14 cellular contexts compared by ENCODE assay signal in the genomic region with DNA sequence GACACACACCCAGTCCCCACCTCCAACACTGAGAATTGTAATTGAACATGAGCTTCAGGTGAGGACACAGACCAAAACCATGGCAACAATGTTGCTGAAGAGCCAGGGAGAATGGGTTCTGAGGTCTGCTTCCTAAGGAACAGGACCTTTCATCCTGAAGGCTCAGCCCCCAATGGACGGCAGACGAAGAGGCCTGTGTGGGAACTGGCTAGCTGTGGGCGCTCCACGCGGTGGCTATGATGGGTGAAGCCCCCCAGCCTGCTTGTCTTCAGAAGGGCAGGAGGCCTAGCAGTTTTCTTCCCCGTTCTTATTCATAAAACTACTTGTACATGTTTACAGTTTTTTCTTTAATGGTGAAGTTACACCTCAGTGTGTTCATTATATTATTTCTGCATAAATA.
DNase-seq lines count a peak whose midpoint lies in the region; ATAC-seq and TF ChIP-seq lines count a peak whose summit lies in the region.
"Had no signal": no experiment of that assay in that cellular context is flagged by ENCODE, and none has a peak within 500 bp of the region (broad histone marks: within the 10 kb centered on the region; RNA-seq: fewer than 3 reads in every experiment).

No MANE protein-coding gene starts in this region.

- no peak for TF ChIP-seq POLR2A in testis (IDR thresholded peaks at IDR 0.05)

- intact Hi-C loops in testis (cut with DNase I; ENCODE audit: low total_unique reads) = no loop called here
- intact Hi-C loops in psoas muscle (cut with DNase I) = no loop called here

- TF ChIP-seq CTCF in coronary artery (IDR thresholded peaks at IDR 0.05) (no peak), testis (IDR thresholded peaks at IDR 0.05) (no peak), psoas muscle (IDR thresholded peaks at IDR 0.05) (no peak)

- no peaks in the 10 kb centered on the region for H3K27me3 ChIP-seq in testis
- H3K27me3 ChIP-seq in psoas muscle (ENCODE audit: insufficient read depth in 3 of 3, low read length in 2 of 3) = peaks cover 0 to 2% (median 0%) of the 10 kb centered on the region in 3 donors
- H3K27me3 ChIP-seq: BLaER1 treated with 17β-estradiol and CSF1 and Interleukin-3, amounts not matched to agents 10 nM and 100 nM had no signal

- H3K4me1 ChIP-seq in testis (no peaks in the 10 kb centered on the region), psoas muscle (no peaks in the 10 kb centered on the region)
- H3K4me1 ChIP-seq: BLaER1 treated with 17β-estradiol and CSF1 and Interleukin-3, amounts not matched to agents 10 nM and 100 nM had no signal

- ATAC-seq in left lobe of liver = no peak
- no peak for ATAC-seq in psoas muscle
- ATAC-seq: CD8-positive, alpha-beta T cell; HCT116 had no signal

- no peaks in the 10 kb centered on the region for H3K9me3 ChIP-seq in testis
- H3K9me3 ChIP-seq in psoas muscle = no peaks in the 10 kb centered on the region

- H3K27ac ChIP-seq in coronary artery (no peak overlapping the region), testis (no peak overlapping the region), psoas muscle (no peak overlapping the region)
- H3K27ac ChIP-seq: BLaER1 treated with 17β-estradiol and CSF1 and Interleukin-3, amounts not matched to agents 10 nM and 100 nM had no signal

- H3K36me3 ChIP-seq in testis (ENCODE audit: low read depth, missing control alignments) (no peaks in the 10 kb centered on the region), psoas muscle (ENCODE audit: insufficient read depth in 1 of 2, low read depth in 1 of 2) (no peaks in the 10 kb centered on the region)
- H3K36me3 ChIP-seq: BLaER1 treated with 17β-estradiol and CSF1 and Interleukin-3, amounts not matched to agents 10 nM and 100 nM had no signal

- H3K4me3 ChIP-seq in coronary artery = no peak overlapping the region
- no peak overlapping the region for H3K4me3 ChIP-seq in testis
- H3K4me3 ChIP-seq in psoas muscle = no peak overlapping the region
- H3K4me3 ChIP-seq: BLaER1 treated with 17β-estradiol and CSF1 and Interleukin-3, amounts not matched to agents 10 nM and 100 nM had no signal

- 35 to 57% methylated on average over 6 of the region's 6 CpGs for WGBS in testis, 2 donors
- 50 to 82% (median 64%) methylated on average over 6 of the region's 6 CpGs for WGBS in psoas muscle, 3 donors

- DNase-seq in coronary artery (ENCODE audit: low spot score) (peak; percentile 53), left lobe of liver (ENCODE audit: low spot score) (peak; percentile 5), testis (peak; percentile 15), NCI-H2227 treated with DMSO at 0.1 percent for 48 hours (lab: John Stamatoyannopoulos, UW) (no peak), NCI-H748 (lab: John Stamatoyannopoulos, UW; ENCODE audit: unreplicated experiment) (no peak), psoas muscle (no peak)
- DNase-seq: Calu3; CD8-positive, alpha-beta T cell; GF-D8; GOT3; H7; HFFc6 had no signal

Comparison
In these comparisons a context has a peak if more than half of its experiments do, and no peak if none do; other contexts are left out.
1. DNase-seq: peak in coronary artery (single experiment), left lobe of liver (single experiment) and testis (single experiment); none in NCI-H2227 treated with DMSO at 0.1 percent for 48 hours (single experiment), NCI-H748 (single experiment) and psoas muscle (0 of 2).